ENCODE assay signal across 8 cellular contexts in the genomic region with DNA sequence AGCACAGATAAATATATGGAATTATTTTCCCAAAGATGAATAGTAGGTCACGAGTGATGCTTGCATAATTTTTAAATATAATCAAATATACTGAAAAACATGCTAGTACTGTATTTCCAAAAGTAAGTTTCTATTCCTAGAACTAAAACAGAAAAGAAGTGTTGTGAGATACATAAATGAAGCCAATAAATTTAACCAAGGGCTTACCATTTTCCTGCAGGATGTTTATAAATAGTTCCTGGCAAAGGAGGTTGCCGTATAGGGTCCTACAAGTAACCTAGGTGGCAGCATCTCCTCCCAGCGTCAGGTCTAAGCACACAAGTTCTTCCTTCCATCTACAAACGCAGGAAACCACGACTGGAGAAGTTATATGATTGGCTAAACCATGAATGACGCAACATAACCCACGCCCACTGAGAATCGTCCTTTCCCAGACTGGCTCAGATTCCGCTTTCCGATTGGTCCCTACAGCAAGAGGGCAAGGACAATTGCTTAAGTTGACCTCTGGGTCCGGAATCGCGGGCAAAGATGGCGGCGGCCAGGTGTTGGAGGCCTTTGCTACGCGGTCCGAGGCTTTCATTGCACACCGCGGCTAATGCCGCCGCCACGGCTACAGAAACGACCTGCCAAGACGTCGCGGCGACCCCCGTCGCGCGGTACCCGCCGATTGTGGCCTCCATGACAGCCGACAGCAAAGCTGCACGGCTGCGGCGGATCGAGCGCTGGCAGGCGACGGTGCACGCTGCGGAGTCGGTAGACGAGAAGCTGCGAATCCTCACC. TPM values are rescaled to one million over a fixed set of nuclear protein-coding genes. Genes with fewer than 3 reads are reported as not detected.
DNase-seq lines count a peak whose midpoint lies in the region; ATAC-seq and TF ChIP-seq lines count a peak whose summit lies in the region.

A gene (plus strand): TSS at position 513 of the 780 bp plus-strand sequence. CDS start 16 bp downstream, at position 529.

- H3K27me3 Mint-ChIP-seq in activated naive CD8-positive, alpha-beta T cell treated with anti-CD3 and anti-CD28 coated beads, Interleukin-2, amount 50 U/mL, for 24 hours, result peaks cover 4% of the 10 kb centered on the region

- H3K4me1 Mint-ChIP-seq in activated naive CD8-positive, alpha-beta T cell treated with anti-CD3 and anti-CD28 coated beads, Interleukin-2, amount 50 U/mL, for 24 hours, result peaks cover 33% of the 10 kb centered on the region

- H3K27me3 ChIP-seq in parathyroid adenoma (ENCODE audit: control insufficient read depth, insufficient read depth, low read length), result no peaks in the 10 kb centered on the region
- no peaks in the 10 kb centered on the region for H3K27me3 ChIP-seq in transverse colon

- TF ChIP-seq CTCF in GM12865 (IDR thresholded peaks at IDR 0.05; ENCODE audit: insufficient read depth, low read depth, low read length, missing control alignments) (peak; percentile 44), parathyroid adenoma (IDR thresholded peaks at IDR 0.05) (peak; percentile 42), transverse colon (IDR thresholded peaks at IDR 0.05) (peak in 3 of 5 experiments; percentile 12 to 24 (median 23))

- H3K4me1 ChIP-seq in parathyroid adenoma (no peaks in the 10 kb centered on the region), transverse colon (peaks cover 6 to 27% (median 12%) of the 10 kb centered on the region in 4 donors)

- H2AFZ ChIP-seq in parathyroid adenoma, result peak within 1 kb of the TSS; percentile 98

- H3K4me2 ChIP-seq in parathyroid adenoma (ENCODE audit: low read length), result peak within 1 kb of the TSS; percentile 88

- H3K4me3 Mint-ChIP-seq in activated naive CD8-positive, alpha-beta T cell treated with anti-CD3 and anti-CD28 coated beads, Interleukin-2, amount 50 U/mL, for 24 hours, result peak within 1 kb of the TSS; percentile 97

- peak; percentile 98 for DNase-seq in GM12865 (ENCODE audit: low read depth)
- peak; percentile 98 for DNase-seq in NCI-H128 (lab: John Stamatoyannopoulos, UW; ENCODE audit: unreplicated experiment)
- DNase-seq in SW 1271 (lab: John Stamatoyannopoulos, UW), result peak; percentile 99 to 100
- peak; percentile 85 for DNase-seq in activated naive CD8-positive, alpha-beta T cell treated with anti-CD3 and anti-CD28 coated beads, Interleukin-2, amount 50 U/mL, for 24 hours
- peak; percentile 90 for DNase-seq in Right ventricle myocardium superior
- DNase-seq in transverse colon, result peak; percentile 94

- peak; percentile 98 for ATAC-seq in HG02678 (IDR thresholded peaks at IDR 0.05; ENCODE audit: unreplicated experiment)
- ATAC-seq in activated naive CD8-positive, alpha-beta T cell treated with anti-CD3 and anti-CD28 coated beads, Interleukin-2, amount 50 U/mL, for 24 hours, result peak; percentile 96
- ATAC-seq in Right ventricle myocardium superior (ENCODE audit: poor library complexity), result peak; percentile 99

- WGBS in transverse colon (ENCODE audit: low coverage in 1 of 2), 2 donors, result 1 to 13% methylated on average over 3 to 33 of the region's 47 CpGs

- peak within 1 kb of the TSS; percentile 82 for H3K9ac ChIP-seq in parathyroid adenoma

- TF ChIP-seq EP300 in transverse colon (IDR thresholded peaks at IDR 0.05; ENCODE audit: low read depth), result no peak

- in situ Hi-C loops in transverse colon (cut with MboI; ENCODE audit: low pct_ligation_motif_present in 1 of 4, low pct_unique_long_range_greater_than_20kb in 1 of 4, low sequenced_read_pairs in 3 of 4), result no loop called here

- no peaks in the 10 kb centered on the region for H3K9me3 ChIP-seq in parathyroid adenoma (ENCODE audit: control insufficient read depth, low read length)
- no peaks in the 10 kb centered on the region for H3K9me3 ChIP-seq in transverse colon

- H3K27ac Mint-ChIP-seq in activated naive CD8-positive, alpha-beta T cell treated with anti-CD3 and anti-CD28 coated beads, Interleukin-2, amount 50 U/mL, for 24 hours, result peak within 1 kb of the TSS; percentile 96

- no peaks in the 10 kb centered on the region for H3K9me3 Mint-ChIP-seq in activated naive CD8-positive, alpha-beta T cell treated with anti-CD3 and anti-CD28 coated beads, Interleukin-2, amount 50 U/mL, for 24 hours

- peaks cover 31% of the 10 kb centered on the region for H3K36me3 Mint-ChIP-seq in activated naive CD8-positive, alpha-beta T cell treated with anti-CD3 and anti-CD28 coated beads, Interleukin-2, amount 50 U/mL, for 24 hours (ENCODE audit: low read depth)

- TF ChIP-seq POLR2A in transverse colon (IDR thresholded peaks at IDR 0.05), result peak; percentile 65

- peak within 1 kb of the TSS; percentile 90 for H3K27ac ChIP-seq in parathyroid adenoma
- peak within 1 kb of the TSS; percentile 87 to 94 (median 90) for H3K27ac ChIP-seq in transverse colon

- H3K36me3 ChIP-seq in parathyroid adenoma (ENCODE audit: control insufficient read depth, insufficient read depth, low read length), result no peaks in the 10 kb centered on the region
- H3K36me3 ChIP-seq in transverse colon, result peaks cover 0 to 21% (median 7%) of the 10 kb centered on the region in 4 donors

- intact Hi-C loops in Right ventricle myocardium superior (cut with DNase I), result no loop called here
- intact Hi-C loops in transverse colon (cut with DNase I; ENCODE audit: low total_unique reads), result no loop called here

- H3K4me3 ChIP-seq in GM12865 (ENCODE audit: low read depth, low read length), result peak within 1 kb of the TSS; percentile 71
- H3K4me3 ChIP-seq in parathyroid adenoma (ENCODE audit: low read depth, low read length), result peak within 1 kb of the TSS; percentile 85
- peak within 1 kb of the TSS; percentile 59 to 99 (median 80) for H3K4me3 ChIP-seq in transverse colon

- H3K79me2 ChIP-seq in parathyroid adenoma, result peaks cover 6% of the 10 kb centered on the region

RNA-seq across cellular contexts. Expression of the gene that starts here (rescaled TPM):
- total RNA-seq in Right ventricle myocardium superior (73.0 TPM), transverse colon (10 to 100 TPM; 43.4 to 71.1 (median 57.0) TPM)

Comparison
In these comparisons a context has a peak if more than half of its experiments do, and no peak if none do; other contexts are left out.
1. Peak in every context shown above with its lines: DNase-seq, ATAC-seq, H3K4me3 ChIP-seq and H3K27ac ChIP-seq.